In the genomic region with DNA sequence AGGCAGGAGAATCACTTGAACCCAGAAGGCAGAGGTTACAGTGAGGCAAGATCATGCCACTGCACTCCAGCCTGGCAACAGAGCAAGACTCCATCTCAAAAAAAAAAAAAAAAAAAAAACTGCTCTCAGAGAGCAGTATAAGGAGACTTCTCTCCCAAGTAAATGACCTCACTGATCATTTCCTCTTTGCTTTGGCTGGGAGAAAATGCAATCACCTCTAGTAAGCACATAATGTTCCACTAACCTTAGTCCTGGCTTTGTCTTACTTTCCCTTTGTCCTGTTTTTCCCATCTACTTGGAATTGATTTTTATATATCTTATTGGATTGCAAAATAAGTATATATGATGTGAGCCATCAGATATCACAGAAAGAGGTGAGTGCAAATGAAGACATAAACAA, we compare ENCODE assay signal across 26 cellular contexts. TPM values are rescaled to one million over a fixed set of nuclear protein-coding genes. Genes with fewer than 3 reads are reported as not detected.
DNase-seq lines count a peak whose midpoint lies in the region; ATAC-seq, FAIRE-seq and TF ChIP-seq lines count a peak whose summit lies in the region.
"Had no signal": no experiment of that assay in that cellular context is flagged by ENCODE, and none has a peak within 500 bp of the region (broad histone marks: within the 10 kb centered on the region; RNA-seq: fewer than 3 reads in every experiment).

No MANE protein-coding gene starts in this region.

- ATAC-seq in heart left ventricle (no peak), heart right ventricle (no peak), HG02642 (IDR thresholded peaks at IDR 0.05; ENCODE audit: poor library complexity, unreplicated experiment) (no peak), HG02759 (IDR thresholded peaks at IDR 0.05; ENCODE audit: unreplicated experiment) (no peak)
- ATAC-seq: A549 had no signal

- H3K9ac ChIP-seq in endothelial cell of umbilical vein (replicated peaks; ENCODE audit: extremely low read depth, insufficient read depth, low read length), result no peak overlapping the region
- H3K9ac ChIP-seq: SK-N-SH had no signal

- no peak overlapping the region for H2AFZ ChIP-seq in endothelial cell of umbilical vein (ENCODE audit: low read depth, low read length)
- H2AFZ ChIP-seq: hepatocyte had no signal

- DNase-seq in heart left ventricle (no peak), heart right ventricle (no peak), RKO (ENCODE audit: low spot score) (peak; percentile 23), endothelial cell of umbilical vein (ENCODE audit: low read depth, low spot score) (peak; percentile 54), small intestine (peak; percentile 79), GM20000 (ENCODE audit: low spot score) (no peak)
- DNase-seq: activated naive CD4-positive, alpha-beta T cell treated with anti-CD3 and anti-CD28 coated beads, Interleukin-2, amount 50 U/mL, for 16 hours; Caco-2; central memory CD4-positive, alpha-beta T cell; DMS79 treated with DMSO at 0.1 percent for 48 hours; foreskin fibroblast; GOT3; immature natural killer cell; MM.1S; NCI-H1694; NCI-H526 treated with DMSO at 0.1 percent for 48 hours; nephron progenitor cell; RPMI8226; SK-N-SH; testis had no signal

- H3K4me1 ChIP-seq in heart left ventricle (peaks cover 6 to 56% (median 37%) of the 10 kb centered on the region in 12 donors), heart right ventricle (peaks cover 5 to 55% (median 45%) of the 10 kb centered on the region in 9 donors), endothelial cell of umbilical vein (ENCODE audit: control insufficient read depth, extremely low read depth, insufficient read depth, low read length) (peaks cover 14% of the 10 kb centered on the region), small intestine (ENCODE audit: control insufficient read depth in 2 of 2, insufficient read depth in 1 of 2, low read depth in 1 of 2, low read length in 1 of 2) (peaks cover 0 to 6% of the 10 kb centered on the region in 2 donors)

- TF ChIP-seq POLR2A in heart left ventricle (IDR thresholded peaks at IDR 0.05) (no peak), endothelial cell of umbilical vein (IDR thresholded peaks at IDR 0.05; ENCODE audit: low read depth, low read length) (no peak)

- no peaks in the 10 kb centered on the region for H3K9me1 ChIP-seq in endothelial cell of umbilical vein (replicated peaks; ENCODE audit: control insufficient read depth, extremely low read depth, insufficient read depth, low read length)

- H3K27ac ChIP-seq in heart left ventricle, result peak overlapping the region in 7 of 12 donors; percentile 4 to 99 (median 35)
- H3K27ac ChIP-seq in heart right ventricle, result peak overlapping the region in 2 of 10 donors; percentile 33 to 96
- no peak overlapping the region for H3K27ac ChIP-seq in endothelial cell of umbilical vein (ENCODE audit: insufficient read depth, low read depth, low read length)
- H3K27ac ChIP-seq in small intestine (ENCODE audit: low read depth in 1 of 2, low read length in 1 of 2), result no peak overlapping the region
- H3K27ac ChIP-seq: A549, hepatocyte, vagina, VCaP had no signal

- peaks cover 17% of the 10 kb centered on the region for H3K79me2 ChIP-seq in endothelial cell of umbilical vein (ENCODE audit: control insufficient read depth, insufficient read depth, low read length)

- H3K27me3 ChIP-seq in heart left ventricle (no peaks in the 10 kb centered on the region), heart right ventricle (no peaks in the 10 kb centered on the region), endothelial cell of umbilical vein (ENCODE audit: control insufficient read depth in 2 of 2, insufficient read depth in 2 of 2, low read length in 2 of 2) (no peaks in the 10 kb centered on the region), small intestine (ENCODE audit: control insufficient read depth in 2 of 2, insufficient read depth in 2 of 2, low read length in 2 of 2) (no peaks in the 10 kb centered on the region)
- H3K27me3 ChIP-seq: hepatocyte, testis, vagina had no signal

- dilution Hi-C loops in endothelial cell of umbilical vein (cut with MboI; ENCODE audit: extremely low pct_ligation_motif_present, low sequenced_read_pairs), result no loop called here

- CTCF ChIA-PET in endothelial cell of umbilical vein (lab: Charles Lee), result no interaction called here

- intact Hi-C loops in heart left ventricle (cut with DNase I), result loop anchor here in 2 of 10 donors (5.0 to 10.0 kb wide), 2 partner anchors 82 to 375 kb away; no protein-coding TSS in a partner anchor
- intact Hi-C loops in heart right ventricle (cut with DNase I), result loop anchor here in 2 of 10 donors (10.0 kb wide), 2 partner anchors 75 to 95 kb away; no protein-coding TSS in a partner anchor
- intact Hi-C loops in endothelial cell of umbilical vein (cut with micrococcal nuclease), result no loop called here

- POLR2A ChIA-PET in endothelial cell of umbilical vein (lab: Charles Lee), result no interaction called here

- H4K20me1 ChIP-seq in endothelial cell of umbilical vein (replicated peaks; ENCODE audit: control insufficient read depth, extremely low read depth, insufficient read depth, low read length), result peaks cover 3% of the 10 kb centered on the region

- BruUV-seq in endothelial cell of umbilical vein (replicated peaks; lab: Mats Ljungman, UMichigan), result no TSS peak

- H3K4me3 ChIP-seq in heart left ventricle (no peak overlapping the region), heart right ventricle (no peak overlapping the region), endothelial cell of umbilical vein (replicated peaks in 1 of 3; ENCODE audit: insufficient read depth in 1 of 3, low read depth in 1 of 3, low read length in 3 of 3) (no peak overlapping the region), small intestine (ENCODE audit: low read depth in 1 of 2, low read length in 2 of 2) (no peak overlapping the region)
- H3K4me3 ChIP-seq: A549, hepatocyte, testis, vagina had no signal

- H3K36me3 ChIP-seq in heart left ventricle, result no peaks in the 10 kb centered on the region
- H3K36me3 ChIP-seq in heart right ventricle, result no peaks in the 10 kb centered on the region
- no peaks in the 10 kb centered on the region for H3K36me3 ChIP-seq in endothelial cell of umbilical vein (ENCODE audit: control insufficient read depth in 2 of 2, extremely low read depth in 1 of 2, insufficient read depth in 2 of 2, low read length in 2 of 2)
- peaks cover 0 to 2% of the 10 kb centered on the region in 2 donors for H3K36me3 ChIP-seq in small intestine (ENCODE audit: control insufficient read depth in 2 of 2, insufficient read depth in 2 of 2, low read length in 2 of 2)
- H3K36me3 ChIP-seq: vagina had no signal

- no peaks in the 10 kb centered on the region for H3K9me3 ChIP-seq in heart left ventricle
- H3K9me3 ChIP-seq in heart right ventricle, result no peaks in the 10 kb centered on the region
- H3K9me3 ChIP-seq in endothelial cell of umbilical vein (replicated peaks; ENCODE audit: control insufficient read depth, insufficient read depth, low read length), result no peaks in the 10 kb centered on the region
- H3K9me3 ChIP-seq in small intestine (ENCODE audit: control insufficient read depth, low read depth), result no peaks in the 10 kb centered on the region
- H3K9me3 ChIP-seq: A549, Caco-2, SK-N-SH, testis, vagina had no signal

- FAIRE-seq in endothelial cell of umbilical vein (lab: Jason Lieb, UNC), result peak; percentile 70
- FAIRE-seq in small intestine (lab: Jason Lieb, UNC), result no peak
- FAIRE-seq: A549 had no signal

- no peak for TF ChIP-seq CTCF in heart left ventricle (IDR thresholded peaks at IDR 0.05)
- no peak for TF ChIP-seq CTCF in heart right ventricle (IDR thresholded peaks at IDR 0.05)
- TF ChIP-seq CTCF in endothelial cell of umbilical vein (IDR thresholded peaks at IDR 0.05; ENCODE audit: extremely low read depth in 1 of 2, insufficient read depth in 1 of 2, low read depth in 1 of 2, low read length in 2 of 2), result no peak
- TF ChIP-seq CTCF in GM20000 (IDR thresholded peaks at IDR 0.05; ENCODE audit: extremely low read depth, missing control alignments), result no peak

- peak overlapping the region; percentile 16 for H3K4me2 ChIP-seq in endothelial cell of umbilical vein (ENCODE audit: insufficient read depth, low read length)

TF ChIP-seq in endothelial cell of umbilical vein, 7 proteins besides CTCF, POLR2A, EP300 and RAD21:
- no peak for TF ChIP-seq POLR2AphosphoS5 (IDR thresholded peaks at IDR 0.05; ENCODE audit: insufficient read depth, low read depth, low read length)
- no peak for TF ChIP-seq GATA2 (IDR thresholded peaks at IDR 0.05; ENCODE audit: insufficient read depth, insufficient read length, low read depth, low read length)
- TF ChIP-seq FOS (IDR thresholded peaks at IDR 0.05; ENCODE audit: borderline replicate concordance, insufficient read depth, low read length), result no peak
- TF ChIP-seq MYC (IDR thresholded peaks at IDR 0.05; ENCODE audit: low read depth, low read length), result no peak
- no peak for TF ChIP-seq EZH2 (IDR thresholded peaks at IDR 0.05; ENCODE audit: borderline replicate concordance, low read depth, low read length, severe bottlenecking)
- no peak for TF ChIP-seq JUN (IDR thresholded peaks at IDR 0.05; ENCODE audit: borderline replicate concordance, insufficient read depth, insufficient read length, low read depth)
- TF ChIP-seq, protein P1, sequence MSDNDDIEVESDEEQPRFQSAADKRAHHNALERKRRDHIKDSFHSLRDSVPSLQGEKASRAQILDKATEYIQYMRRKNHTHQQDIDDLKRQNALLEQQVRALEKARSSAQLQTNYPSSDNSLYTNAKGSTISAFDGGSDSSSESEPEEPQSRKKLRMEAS (IDR thresholded peaks at IDR 0.05; ENCODE audit: insufficient read depth, insufficient read length), result no peak

RNA-seq across cellular contexts. Expression of a gene that starts 2.5 kb away (rescaled TPM):
- total RNA-seq in heart left ventricle (10 to 100 TPM in 6 of 9 donors, 1 to 10 TPM in 3; 5.3 to 17.9 (median 11.4) TPM), heart right ventricle (10 to 100 TPM in 5 of 10 donors, 1 to 10 TPM in 5; 6.5 to 15.3 (median 10.3) TPM), endothelial cell of umbilical vein (34.4 and 36.1 TPM in 2 replicates)
- polyA plus RNA-seq in heart left ventricle (10 to 100 TPM in 1 of 2 donors, 1 to 10 TPM in 1; 3.7 to 13.8 TPM), heart right ventricle (1 to 10 TPM; 5.2 to 8.1 TPM), endothelial cell of umbilical vein (12.4 and 13.2 TPM in 2 replicates), small intestine (10 to 100 TPM; 25.9 to 49.0 (median 35.4) TPM)
- 15.2 and 16.0 TPM in 2 replicates for polyA plus RNA-seq in endothelial cell of umbilical vein (2011; cell fraction: cytosol; rRNA removed)
- 33.9 and 37.1 TPM in 2 replicates for polyA plus RNA-seq in endothelial cell of umbilical vein (2011; cell fraction: nucleus; rRNA removed)
- polyA plus RNA-seq in endothelial cell of umbilical vein (2012), result 14.3 and 26.4 TPM in 2 replicates
- 23.5 and 28.2 TPM in 2 replicates for polyA minus RNA-seq in endothelial cell of umbilical vein
- polyA minus RNA-seq in endothelial cell of umbilical vein (2011; cell fraction: cytosol; rRNA and poly(A)+ RNA removed), result 21.8 TPM
- polyA minus RNA-seq in endothelial cell of umbilical vein (2011; cell fraction: nucleus; rRNA and poly(A)+ RNA removed), result 29.1 and 38.5 TPM in 2 replicates

Comparison
In these comparisons a context has a peak if more than half of its experiments do, and no peak if none do; other contexts are left out.
1. DNase-seq: peak in RKO (single experiment), endothelial cell of umbilical vein (single experiment) and small intestine (single experiment); none in heart left ventricle (0 of 5), heart right ventricle (0 of 2) and GM20000 (single experiment).
2. H3K27ac ChIP-seq: peak in heart left ventricle (7 of 12); none in endothelial cell of umbilical vein (single experiment) and small intestine (0 of 2).